18 cellular contexts compared by ENCODE assay signal in genomic region chr20:49693435-49694171, GRCh38. TPM values are rescaled to one million over a fixed set of nuclear protein-coding genes. Genes with fewer than 3 reads are reported as not detected.
DNase-seq lines count a peak whose midpoint lies in the region; ATAC-seq, FAIRE-seq and TF ChIP-seq lines count a peak whose summit lies in the region.
"Had no signal": no experiment of that assay in that cellular context is flagged by ENCODE, and none has a peak within 500 bp of the region (broad histone marks: within the 10 kb centered on the region; RNA-seq: fewer than 3 reads in every experiment).

No MANE protein-coding gene starts in this region.

- TF ChIP-seq POLR2A in GM12878 (IDR thresholded peaks at IDR 0.05; ENCODE audit: low read depth, low read length) = no peak

- no peak overlapping the region for H3K9ac ChIP-seq in GM12878 (ENCODE audit: control insufficient read depth, insufficient read depth, low read length)

- no TSS peak for BruUV-seq in GM12878 (replicated peaks; lab: Mats Ljungman, UMichigan)

- TF ChIP-seq EP300 in GM12878 (IDR thresholded peaks at IDR 0.05; ENCODE audit: borderline replicate concordance in 1 of 2, control insufficient read depth in 1 of 2, low read depth in 2 of 2, low read length in 2 of 2) = no peak

- H3K27ac ChIP-seq in GM12878 (ENCODE audit: control insufficient read depth, insufficient read depth) (no peak overlapping the region), urinary bladder (ENCODE audit: low read depth) (peak overlapping the region; percentile 43)
- H3K27ac ChIP-seq: gastroesophageal sphincter, left ventricle myocardium inferior, sigmoid colon, vagina, WERI-Rb-1 had no signal

- H3K27me3 ChIP-seq in GM12878 (replicated peaks in 1 of 2; ENCODE audit: control insufficient read depth in 2 of 2, insufficient read depth in 2 of 2, low read length in 1 of 2) = no peaks in the 10 kb centered on the region
- H3K27me3 ChIP-seq: BE2C, gastroesophageal sphincter, sigmoid colon, vagina had no signal

- intact Hi-C loops in GM12878 (cut with micrococcal nuclease; ENCODE audit: unreplicated experiment) = no loop called here

- H3K4me3 ChIP-seq in GM12878 (no peak overlapping the region), urinary bladder (ENCODE audit: low read depth, low read length) (no peak overlapping the region)
- H3K4me3 ChIP-seq: gastroesophageal sphincter, left ventricle myocardium inferior, sigmoid colon, vagina had no signal

- peaks cover 3% of the 10 kb centered on the region; the same call in 1 of the 2 replicates for H4K20me1 ChIP-seq in GM12878 (ENCODE audit: control insufficient read depth, insufficient read depth)

- SMC1A ChIA-PET in GM12878 (lab: Charles Lee; ENCODE audit: uncharacterized antibody, unreplicated experiment) = interaction anchor here (0.6 to 8.2 kb wide), 16 partner anchors 11 to 1220 kb away, joined by 3 to 60 read pairs (median 4); no protein-coding TSS in a partner anchor

- no peak for TF ChIP-seq RAD21 in GM12878 (IDR thresholded peaks at IDR 0.05; ENCODE audit: insufficient read depth, low read depth, low read length)

- RAD21 ChIA-PET in GM12878 (lab: Charles Lee; ENCODE audit: unreplicated experiment) = interaction anchor here (0.9 to 3.6 kb wide), 11 partner anchors 8 to 152 kb away, joined by 3 to 23 read pairs (median 8); partner anchors contain the start of gene SLC9A8

- no peak for FAIRE-seq in GM12878 (lab: Jason Lieb, UNC)

- no peak for TF ChIP-seq CTCF in GM12878 (IDR thresholded peaks at IDR 0.05 in 2 of 3, conservative IDR thresholded peaks at IDR 0.05 in 1 of 3; ENCODE audit: control insufficient read depth in 2 of 3, extremely low read depth in 1 of 3, insufficient read depth in 1 of 3, low read depth in 3 of 3, low read length in 3 of 3)

- peaks cover 93% of the 10 kb centered on the region for H3K79me2 ChIP-seq in GM12878 (ENCODE audit: control insufficient read depth, insufficient read depth, low read length)

- no peak overlapping the region for H2AFZ ChIP-seq in GM12878 (ENCODE audit: control insufficient read depth, low read depth, low read length)

- H3K9me3 ChIP-seq in GM12878 (replicated peaks; ENCODE audit: control insufficient read depth, insufficient read depth, low read length) = no peaks in the 10 kb centered on the region; the same call in 2 of the 3 replicates
- H3K9me3 ChIP-seq: BE2C, gastroesophageal sphincter, left ventricle myocardium inferior, sigmoid colon, vagina had no signal

- 94% methylated on average over 5 of the region's 5 CpGs for whole genome bisulfite sequencing in GM12878 (ENCODE audit: insufficient coverage, insufficient replicate concordance, low lambda C conversion rate, missing lambda C conversion rate)
- 78% methylated on average over 5 of the region's 5 CpGs for WGBS in urinary bladder

- in situ Hi-C loops in GM12878 (cut with MboI) = loop anchor here (25.0 kb wide), 1 partner anchor 819 kb away; the partner anchor contains the start of gene PTPN1

- no peak overlapping the region; the same call in 1 of the 2 replicates for H3K4me2 ChIP-seq in GM12878 (ENCODE audit: control insufficient read depth, insufficient read depth)

- CTCF ChIA-PET in GM12878 (lab: Yijun Ruan, JAX) = interaction anchor here (0.7 to 1.6 kb wide), 9 partner anchors 8 to 152 kb away, joined by 3 to 5 read pairs (median 4); no protein-coding TSS in a partner anchor

- H3K4me1 ChIP-seq in GM12878 (ENCODE audit: control insufficient read depth, insufficient read depth, low read length) (peaks cover 50% of the 10 kb centered on the region), urinary bladder (ENCODE audit: insufficient read depth) (peaks cover 3% of the 10 kb centered on the region)

- ATAC-seq in GM12878 = peak; percentile 9
- no peak for ATAC-seq in GM21529 (IDR thresholded peaks at IDR 0.05; ENCODE audit: unreplicated experiment)
- ATAC-seq: gastroesophageal sphincter had no signal

- POLR2A ChIA-PET in GM12878 (lab: Charles Lee) = interaction anchor here (0.5 to 5.6 kb wide), 8 partner anchors 12 to 73 kb away, joined by 3 to 34 read pairs (median 4); no protein-coding TSS in a partner anchor

- DNase-seq in NCI-H226 (peak; percentile 52), GM12878 (ENCODE audit: low read depth, low spot score) (no peak), kidney tubule cell (ENCODE audit: low spot score) (peak; percentile 59), NCI-H2029 (lab: John Stamatoyannopoulos, UW) (no peak), activated gamma-delta T cell (lab: John Stamatoyannopoulos, UW) (no peak)
- DNase-seq: activated CD4-positive, alpha-beta memory T cell treated with anti-CD3 and anti-CD28 coated beads for 36 hours; activated naive CD8-positive, alpha-beta T cell treated with anti-CD3 and anti-CD28 coated beads for 36 hours; activated T-cell treated with anti-CD3 and anti-CD28 coated beads, Interleukin-2, amount 50 U/mL, for 72 hours; BE2C; left ventricle myocardium inferior; NCI-H1436; Right ventricle myocardium superior; sigmoid colon; WERI-Rb-1 had no signal

- H3K36me3 ChIP-seq in GM12878 (ENCODE audit: control insufficient read depth in 2 of 2, insufficient read depth in 2 of 2, low read length in 1 of 2) (peaks cover 0 to 7% of the 10 kb centered on the region in 2 experiments; a peak in 2 of 4 replicates), urinary bladder (ENCODE audit: insufficient read depth) (no peaks in the 10 kb centered on the region)
- H3K36me3 ChIP-seq: BE2C, gastroesophageal sphincter, left ventricle myocardium inferior, sigmoid colon, vagina, WERI-Rb-1 had no signal

TF ChIP-seq in GM12878, 131 proteins besides CTCF, POLR2A, EP300 and RAD21 (continues in another document):
- TF ChIP-seq MTA2 (IDR thresholded peaks at IDR 0.05; ENCODE audit: low read depth) (peak; percentile 97), SPI1 (IDR thresholded peaks at IDR 0.05; ENCODE audit: borderline replicate concordance, insufficient read depth, low read depth, low read length) (peak; percentile 30; the same call in 1 of the 2 replicates), TCF12 (IDR thresholded peaks at IDR 0.05; ENCODE audit: low read depth, low read length) (peak; percentile 32; the same call in 1 of the 2 replicates), CHD2 (IDR thresholded peaks at IDR 0.05; ENCODE audit: borderline replicate concordance, low read depth, low read length) (no peak), ZBTB11 (CRISPR knock-in tag; IDR thresholded peaks at IDR 0.05) (no peak), PBX3 (IDR thresholded peaks at IDR 0.05; ENCODE audit: insufficient replicate concordance, low read depth, low read length) (peak; percentile 66)

RNA-seq across cellular contexts. Expression of gene B4GALT5, which starts 20.1 kb away (rescaled TPM):
- 50.1 and 53.1 TPM in 2 replicates for total RNA-seq in GM12878 (2013; cell fraction: nucleolus; rRNA removed)
- 11.6 and 12.7 TPM in 2 replicates for total RNA-seq in GM12878 (2014; rRNA removed)
- 25.2 and 25.4 TPM in 2 replicates for total RNA-seq in GM12878 (2014; rRNA removed; fragmentation: Illumina TruSeq; extraction: Trizol)
- total RNA-seq in GM12878 (2021) = 28.3 and 28.7 TPM in 2 replicates
- polyA plus RNA-seq in GM12878 (2011; ENCODE audit: low read depth) = 8.9 TPM
- polyA plus RNA-seq in GM12878 (2011; rRNA removed) = 55.5 and 58.7 TPM in 2 replicates
- polyA plus RNA-seq in GM12878 (2011; cell fraction: cytosol; rRNA removed) = 42.2 and 48.9 TPM in 2 replicates
- 21.1 and 21.3 TPM in 2 replicates for polyA plus RNA-seq in GM12878 (2011; cell fraction: nucleus; rRNA removed)
- polyA plus RNA-seq in GM12878 (2012) = 11.5 and 15.5 TPM in 2 replicates
- 34.9 and 37.4 TPM in 2 replicates for polyA plus RNA-seq in GM12878 (2014; fragmentation: Illumina TruSeq; extraction: Trizol)
- 10 to 100 TPM; 10.0 to 15.3 TPM for polyA plus RNA-seq in GM12878 (2014; fragmentation: Nextera tagmentation; extraction: Ambion mirVana)
- 24.6 and 25.5 TPM in 2 replicates for polyA plus RNA-seq in GM12878 (2014; rRNA removed)
- 1 to 10 TPM; 2.0 to 2.8 TPM for polyA plus RNA-seq in GM12878 (2016; fragmentation: Nextera tagmentation; extraction: Ambion mirVana)
- 54.9 and 59.8 TPM in 2 replicates for polyA minus RNA-seq in GM12878 (2011; rRNA and poly(A)+ RNA removed)
- 21.9 and 23.4 TPM in 2 replicates for polyA minus RNA-seq in GM12878 (2011; cell fraction: cytosol; rRNA and poly(A)+ RNA removed)
- polyA minus RNA-seq in GM12878 (2011; cell fraction: nucleus; rRNA and poly(A)+ RNA removed) = 6.4 and 9.8 TPM in 2 replicates
- total RNA-seq in urinary bladder = 19.5 TPM
- 46.4 TPM for polyA plus RNA-seq in urinary bladder

Comparison
In these comparisons a context has a peak if more than half of its experiments do, and no peak if none do; other contexts are left out.
1. DNase-seq: peak in NCI-H226 (single experiment) and kidney tubule cell (single experiment); none in GM12878 (single experiment), NCI-H2029 (single experiment) and activated gamma-delta T cell (single experiment).